8 cellular contexts compared by ENCODE assay signal in genomic region chr14:64502476-64503183, GRCh38. TPM values are rescaled to one million over a fixed set of nuclear protein-coding genes. Genes with fewer than 3 reads are reported as not detected.
A peak's percentile ranks its signal among the peaks of the same experiment; 100 is the strongest.
DNase-seq lines count a peak whose midpoint lies in the region; ATAC-seq and TF ChIP-seq lines count a peak whose summit lies in the region.

No MANE protein-coding gene starts in this region.

- peaks cover 24% of the 10 kb centered on the region for H3K36me3 Mint-ChIP-seq in activated B cell treated with CpG ODN at 0.5 μM for 24 hours (ENCODE audit: low read depth)
- H3K36me3 Mint-ChIP-seq in effector memory CD8-positive, alpha-beta T cell (ENCODE audit: insufficient read depth) = peaks cover 72% of the 10 kb centered on the region
- H3K36me3 Mint-ChIP-seq in naive thymus-derived CD8-positive, alpha-beta T cell = peaks cover 5 to 23% (median 14%) of the 10 kb centered on the region in 3 donors

- TF ChIP-seq CTCF in AG10803 (conservative IDR thresholded peaks at IDR 0.05; ENCODE audit: low read length) = no peak
- no peak for TF ChIP-seq CTCF in HL-60 (IDR thresholded peaks at IDR 0.05; ENCODE audit: insufficient read depth, low read length)
- TF ChIP-seq CTCF in activated B cell treated with CpG ODN at 0.5 μM for 24 hours (IDR thresholded peaks at IDR 0.05) = no peak

- peak overlapping the region; percentile 99 for H3K27ac Mint-ChIP-seq in activated B cell treated with CpG ODN at 0.5 μM for 24 hours
- H3K27ac Mint-ChIP-seq in effector memory CD8-positive, alpha-beta T cell = peak overlapping the region; percentile 99
- peak overlapping the region; percentile 97 to 100 (median 98) for H3K27ac Mint-ChIP-seq in naive thymus-derived CD8-positive, alpha-beta T cell

- peak overlapping the region; percentile 97 for H3K4me3 Mint-ChIP-seq in activated B cell treated with CpG ODN at 0.5 μM for 24 hours
- H3K4me3 Mint-ChIP-seq in effector memory CD8-positive, alpha-beta T cell = peak overlapping the region; percentile 94 to 95
- H3K4me3 Mint-ChIP-seq in naive thymus-derived CD8-positive, alpha-beta T cell = peak overlapping the region; percentile 93 to 100 (median 98)

- H3K4me3 ChIP-seq in AG10803 (ENCODE audit: low read length) (peak overlapping the region; percentile 94), HL-60 (replicated peaks; ENCODE audit: insufficient read depth, low read length) (peak overlapping the region; percentile 62)

- POLR2A ChIA-PET in activated B cell treated with CpG ODN at 0.5 μM for 24 hours (lab: Charles Lee) = interaction anchor here (0.6 to 4.5 kb wide), 20 partner anchors 8 to 835 kb away, joined by 3 to 60 read pairs (median 6); partner anchors contain the start of genes AKAP5, HSPA2 and MTHFD1
- POLR2A ChIA-PET in naive thymus-derived CD8-positive, alpha-beta T cell (lab: Charles Lee) = interaction anchor here (0.8 to 5.4 kb wide), 17 partner anchors 8 to 784 kb away, joined by 3 to 69 read pairs (median 4); partner anchors contain the start of genes HSPA2 and MTHFD1

- no peaks in the 10 kb centered on the region for H3K27me3 ChIP-seq in HL-60 (ENCODE audit: insufficient read depth, poor library complexity, severe bottlenecking)

- CTCF ChIA-PET in activated B cell treated with CpG ODN at 0.5 μM for 24 hours (lab: Charles Lee) = interaction anchor here (1.4 to 3.3 kb wide), 3 partner anchors 9 to 37 kb away, joined by 3 to 32 read pairs (median 11); partner anchors contain the start of gene AKAP5

- intact Hi-C loops in activated B cell treated with CpG ODN at 0.5 μM for 24 hours (cut with micrococcal nuclease) = loop anchor here (1.0 to 10.0 kb wide), 12 partner anchors 9 to 1028 kb away; partner anchors contain the start of genes AKAP5, FNTB, HSPA2 and MTHFD1

- H3K9me3 Mint-ChIP-seq in activated B cell treated with CpG ODN at 0.5 μM for 24 hours = no peaks in the 10 kb centered on the region
- H3K9me3 Mint-ChIP-seq in effector memory CD8-positive, alpha-beta T cell = no peaks in the 10 kb centered on the region
- H3K9me3 Mint-ChIP-seq in naive thymus-derived CD8-positive, alpha-beta T cell = peaks cover 0 to 3% (median 0%) of the 10 kb centered on the region in 9 donors

- peaks cover 67% of the 10 kb centered on the region for H3K4me1 Mint-ChIP-seq in activated B cell treated with CpG ODN at 0.5 μM for 24 hours
- H3K4me1 Mint-ChIP-seq in effector memory CD8-positive, alpha-beta T cell (ENCODE audit: low read depth in 2 of 2) = peaks cover 47 to 69% of the 10 kb centered on the region in 2 donors
- H3K4me1 Mint-ChIP-seq in naive thymus-derived CD8-positive, alpha-beta T cell = peaks cover 24 to 75% (median 65%) of the 10 kb centered on the region in 4 donors

- H3K27ac ChIP-seq in HL-60 (replicated peaks) = peak overlapping the region; percentile 98

- no peak for ATAC-seq in activated B cell treated with CpG ODN at 0.5 μM for 24 hours (ENCODE audit: low read depth)
- no peak for ATAC-seq in effector memory CD8-positive, alpha-beta T cell (replicated peaks)
- no peak for ATAC-seq in naive thymus-derived CD8-positive, alpha-beta T cell

- no peaks in the 10 kb centered on the region for H3K27me3 Mint-ChIP-seq in activated B cell treated with CpG ODN at 0.5 μM for 24 hours
- H3K27me3 Mint-ChIP-seq in effector memory CD8-positive, alpha-beta T cell = no peaks in the 10 kb centered on the region
- H3K27me3 Mint-ChIP-seq in naive thymus-derived CD8-positive, alpha-beta T cell = peaks cover 0 to 4% (median 0%) of the 10 kb centered on the region in 5 donors

- DNase-seq in AG10803 (ENCODE audit: low read depth) = peak; percentile 13
- no peak for DNase-seq in HL-60 (ENCODE audit: low read depth in 1 of 2, low spot score in 1 of 2)
- no peak for DNase-seq in activated B cell treated with CpG ODN at 0.5 μM for 24 hours
- DNase-seq in effector memory CD8-positive, alpha-beta T cell = no peak
- peak in 4 of 10 donors; percentile 21 to 40 (median 34) for DNase-seq in naive thymus-derived CD8-positive, alpha-beta T cell
- DNase-seq in islet precursor cell = no peak
- DNase-seq in putamen (ENCODE audit: low spot score) = no peak
- DNase-seq in amniotic stem cell (lab: John Stamatoyannopoulos, UW) = no peak

RNA-seq across cellular contexts. Expression of gene ZBTB25, which starts 1.0 kb away (rescaled TPM):
- 20.9 and 29.1 TPM in 2 replicates for total RNA-seq in activated B cell treated with CpG ODN at 0.5 μM for 24 hours
- 10 to 100 TPM; 65.7 to 69.7 TPM for total RNA-seq in naive thymus-derived CD8-positive, alpha-beta T cell
- 10 to 100 TPM; 20.6 to 38.2 (median 24.3) TPM for polyA plus RNA-seq in naive thymus-derived CD8-positive, alpha-beta T cell

RNA-seq across cellular contexts. Expression of gene ZBTB1, which starts 1.9 kb away (rescaled TPM):
- total RNA-seq in activated B cell treated with CpG ODN at 0.5 μM for 24 hours = 56.5 and 60.7 TPM in 2 replicates
- total RNA-seq in naive thymus-derived CD8-positive, alpha-beta T cell = 10 to 100 TPM; 87.8 to 88.9 TPM
- 10 to 100 TPM; 38.3 to 64.4 (median 43.0) TPM for polyA plus RNA-seq in naive thymus-derived CD8-positive, alpha-beta T cell

RNA-seq across cellular contexts. Expression of gene AKAP5, which starts 37.3 kb away (rescaled TPM):
- total RNA-seq in activated B cell treated with CpG ODN at 0.5 μM for 24 hours = 4.3 and 5.1 TPM in 2 replicates
- total RNA-seq in naive thymus-derived CD8-positive, alpha-beta T cell = under 1 TPM; 0.23 to 0.49 TPM
- polyA plus RNA-seq in naive thymus-derived CD8-positive, alpha-beta T cell = under 1 TPM; 0.05 to 0.38 (median 0.07) TPM

RNA-seq across cellular contexts. Expression of gene HSPA2, which starts 37.9 kb away (rescaled TPM):
- 3.8 and 5.4 TPM in 2 replicates for total RNA-seq in activated B cell treated with CpG ODN at 0.5 μM for 24 hours
- total RNA-seq in naive thymus-derived CD8-positive, alpha-beta T cell = 1 to 10 TPM; 2.3 TPM
- polyA plus RNA-seq in naive thymus-derived CD8-positive, alpha-beta T cell = 1 to 10 TPM in 1 of 3 donors, under 1 TPM in 1, not detected in 1; 0.30 to 1.2 TPM

RNA-seq across cellular contexts. Expression of gene PPP1R36, which starts 47.1 kb away (rescaled TPM):
- not detected in 2 replicates for total RNA-seq in activated B cell treated with CpG ODN at 0.5 μM for 24 hours
- total RNA-seq in naive thymus-derived CD8-positive, alpha-beta T cell = not detected
- not detected for polyA plus RNA-seq in naive thymus-derived CD8-positive, alpha-beta T cell
